18 cellular contexts compared by ENCODE assay signal in genomic region chr4:182879913-182880312, GRCh38. TPM values are rescaled to one million over a fixed set of nuclear protein-coding genes. Genes with fewer than 3 reads are reported as not detected.
DNase-seq lines count a peak whose midpoint lies in the region; ATAC-seq, FAIRE-seq and TF ChIP-seq lines count a peak whose summit lies in the region.
"Had no signal": no experiment of that assay in that cellular context is flagged by ENCODE, and none has a peak within 500 bp of the region (broad histone marks: within the 10 kb centered on the region; RNA-seq: fewer than 3 reads in every experiment).

No MANE protein-coding gene starts in this region.

- H3K9ac ChIP-seq in astrocyte (ENCODE audit: low read length) = no peak overlapping the region

- in situ Hi-C loops in G401 (cut with HindIII; ENCODE audit: low sequenced_read_pairs) = no loop called here

- H3K27me3 ChIP-seq in astrocyte (ENCODE audit: insufficient read depth, low read length) = no peaks in the 10 kb centered on the region
- H3K27me3 ChIP-seq: BE2C, SJCRH30 had no signal

- POLR2A ChIA-PET in RWPE1 (lab: Yijun Ruan, JAX; ENCODE audit: low non-redundant PET) = no interaction called here

- H2AFZ ChIP-seq in astrocyte (ENCODE audit: low read depth, low read length) = no peak overlapping the region

- peaks cover 20% of the 10 kb centered on the region for H3K4me1 ChIP-seq in astrocyte (ENCODE audit: insufficient read depth, low read length)
- H3K4me1 ChIP-seq: SJCRH30 had no signal

- no peaks in the 10 kb centered on the region for H3K4me1 Mint-ChIP-seq in astrocyte (ENCODE audit: low read depth, unreplicated experiment)
- peaks cover 30% of the 10 kb centered on the region for H3K4me1 Mint-ChIP-seq in nephron

- TF ChIP-seq CTCF in RWPE1 (conservative IDR thresholded peaks at IDR 0.05; ENCODE audit: low read depth) = no peak
- no peak for TF ChIP-seq CTCF in astrocyte (IDR thresholded peaks at IDR 0.05; ENCODE audit: insufficient read depth, low read depth, low read length)
- no peak for TF ChIP-seq CTCF in nephron (IDR thresholded peaks at IDR 0.05; ENCODE audit: unreplicated experiment in 3 of 3)

- no peak for FAIRE-seq in astrocyte (lab: Jason Lieb, UNC)
- FAIRE-seq: D721Med, GM19239 had no signal

- no peak overlapping the region for H3K27ac Mint-ChIP-seq in astrocyte (ENCODE audit: unreplicated experiment)
- H3K27ac Mint-ChIP-seq in nephron = peak overlapping the region in 2 of 3 experiments; percentile 9 to 54

- H3K36me3 ChIP-seq in astrocyte (ENCODE audit: insufficient read depth, low read length) = no peaks in the 10 kb centered on the region

- H4K20me1 ChIP-seq in astrocyte (ENCODE audit: insufficient read depth, low read length) = no peaks in the 10 kb centered on the region

- peak overlapping the region; percentile 81 for H3K4me2 ChIP-seq in astrocyte (ENCODE audit: low read length)

- peaks cover 5% of the 10 kb centered on the region for H3K9me3 Mint-ChIP-seq in astrocyte (ENCODE audit: unreplicated experiment)
- H3K9me3 Mint-ChIP-seq in nephron = peaks cover 16% of the 10 kb centered on the region

- DNase-seq in RWPE1 (ENCODE audit: low spot score) (no peak), astrocyte (ENCODE audit: low read depth) (no peak), sciatic nerve (ENCODE audit: low spot score) (peak; percentile 5), T-helper 9 cell (no peak), G401 (ENCODE audit: low spot score) (no peak)
- DNase-seq: DMS53, GF-D8, KBM-7, NCI-H1436, NCI-H1930, NCI-H2227 treated with DMSO at 0.1 percent for 48 hours, NCI-H510A had no signal

- H3K4me3 Mint-ChIP-seq in astrocyte (ENCODE audit: unreplicated experiment) (no peak overlapping the region), nephron (no peak overlapping the region)

- H3K27ac ChIP-seq in RWPE1 = peak overlapping the region; percentile 65
- no peak overlapping the region for H3K27ac ChIP-seq in astrocyte (ENCODE audit: low read depth, low read length)
- H3K27ac ChIP-seq: SJCRH30 had no signal

- ATAC-seq in sciatic nerve (no peak), HG03175 (IDR thresholded peaks at IDR 0.05; ENCODE audit: unreplicated experiment) (no peak)

- H3K36me3 Mint-ChIP-seq in astrocyte (ENCODE audit: low read depth, unreplicated experiment) (peaks cover 36% of the 10 kb centered on the region), nephron (ENCODE audit: low read depth) (peaks cover 44% of the 10 kb centered on the region)

- no peaks in the 10 kb centered on the region for H3K79me2 ChIP-seq in astrocyte (ENCODE audit: insufficient read depth, low read length)

- intact Hi-C loops in sciatic nerve (cut with DNase I) = no loop called here

- CTCF ChIA-PET in RWPE1 (lab: Yijun Ruan, JAX) = no interaction called here

- H3K9me3 ChIP-seq in astrocyte (ENCODE audit: insufficient read depth, low read depth, low read length) = no peaks in the 10 kb centered on the region
- H3K9me3 ChIP-seq: SJCRH30 had no signal

- H3K27me3 Mint-ChIP-seq in astrocyte (ENCODE audit: low read depth, unreplicated experiment) (peaks cover 5% of the 10 kb centered on the region), nephron (ENCODE audit: low read depth) (peaks cover 41% of the 10 kb centered on the region)

- peak overlapping the region; percentile 41 for H3K4me3 ChIP-seq in astrocyte (ENCODE audit: insufficient read depth, low read depth, low read length)
- H3K4me3 ChIP-seq: SJCRH30 had no signal

RNA-seq across cellular contexts. Expression of gene DCTD, which starts 37.3 kb away (rescaled TPM):
- total RNA-seq in astrocyte (116 and 119 TPM in 2 replicates), sciatic nerve (85.2 TPM)
- 107 and 122 TPM in 2 replicates for total RNA-seq in G401 (2014; rRNA removed; shearing (Covaris generic))
